30 cellular contexts compared by ENCODE assay signal in genomic region chr4:8817813-8818062, GRCh38. TPM values are rescaled to one million over a fixed set of nuclear protein-coding genes. Genes with fewer than 3 reads are reported as not detected.
DNase-seq lines count a peak whose midpoint lies in the region; ATAC-seq and TF ChIP-seq lines count a peak whose summit lies in the region.
"Had no signal": no experiment of that assay in that cellular context is flagged by ENCODE, and none has a peak within 500 bp of the region (broad histone marks: within the 10 kb centered on the region; RNA-seq: fewer than 3 reads in every experiment).

No MANE protein-coding gene starts in this region.

- TF ChIP-seq CTCF in heart right ventricle (IDR thresholded peaks at IDR 0.05) (no peak), Peyer's patch (IDR thresholded peaks at IDR 0.05) (no peak), lower leg skin (IDR thresholded peaks at IDR 0.05) (no peak), upper lobe of right lung (IDR thresholded peaks at IDR 0.05) (no peak), MCF 10A (IDR thresholded peaks at IDR 0.05; ENCODE audit: unreplicated experiment) (no peak)

- no peak overlapping the region for H3K27ac ChIP-seq in heart right ventricle
- no peak overlapping the region for H3K27ac ChIP-seq in Peyer's patch
- H3K27ac ChIP-seq in upper lobe of right lung, result no peak overlapping the region
- H3K27ac ChIP-seq: heart left ventricle, VCaP had no signal

- H3K4me3 ChIP-seq in heart right ventricle (no peak overlapping the region), Peyer's patch (no peak overlapping the region), lower leg skin (ENCODE audit: low read depth, poor library complexity, severe bottlenecking) (no peak overlapping the region), upper lobe of right lung (no peak overlapping the region)
- H3K4me3 ChIP-seq: heart left ventricle had no signal

- H3K4me3 Mint-ChIP-seq in MCF 10A (ENCODE audit: unreplicated experiment), result no peak overlapping the region
- H3K4me3 Mint-ChIP-seq in stimulated activated effector memory CD8-positive, alpha-beta T cell treated with anti-CD3 and anti-CD28 coated beads, Interleukin-12 subunit alpha, Interleukin-12 subunit beta, amount 100 ng/mL, for 72 hours, result no peak overlapping the region
- H3K4me3 Mint-ChIP-seq: activated naive CD8-positive, alpha-beta T cell treated with anti-CD3 and anti-CD28 coated beads, Interleukin-2, amount 50 U/mL, for 24 hours; brain; HFFc6; memory B cell; stimulated activated naive B cell treated with anti-CD40 and anti-IgM and Interleukin-4, amounts not matched to agents 10 μg/mL and 1 μg/mL and 100 μg/mL, for 72 hours; T-helper 2 cell treated with Interferon-gamma antibody and Interleukin-4, amounts not matched to agents 5 μg/mL and 100 μg/mL, for 36 hours had no signal

- H3K9me3 Mint-ChIP-seq in MCF 10A (ENCODE audit: unreplicated experiment), result no peaks in the 10 kb centered on the region
- H3K9me3 Mint-ChIP-seq in stimulated activated effector memory CD8-positive, alpha-beta T cell treated with anti-CD3 and anti-CD28 coated beads, Interleukin-12 subunit alpha, Interleukin-12 subunit beta, amount 100 ng/mL, for 72 hours, result no peaks in the 10 kb centered on the region
- H3K9me3 Mint-ChIP-seq: activated naive CD8-positive, alpha-beta T cell treated with anti-CD3 and anti-CD28 coated beads, Interleukin-2, amount 50 U/mL, for 24 hours; memory B cell; stimulated activated naive B cell treated with anti-CD40 and anti-IgM and Interleukin-4, amounts not matched to agents 10 μg/mL and 1 μg/mL and 100 μg/mL, for 72 hours; T-helper 2 cell treated with Interferon-gamma antibody and Interleukin-4, amounts not matched to agents 5 μg/mL and 100 μg/mL, for 36 hours had no signal

- DNase-seq in Right ventricle myocardium superior (peak; percentile 8), heart right ventricle (no peak), Peyer's patch (peak in 2 of 3 donors; percentile 19 to 35), lower leg skin (ENCODE audit: low spot score in 2 of 2) (peak; percentile 4 to 59), upper lobe of right lung (peak; percentile 58), MCF 10A (ENCODE audit: unreplicated experiment) (no peak)
- DNase-seq in stimulated activated effector memory CD8-positive, alpha-beta T cell treated with anti-CD3 and anti-CD28 coated beads, Interleukin-12 subunit alpha, Interleukin-12 subunit beta, amount 100 ng/mL, for 72 hours (ENCODE audit: low spot score in 2 of 2), result no peak
- DNase-seq: activated CD4-positive, alpha-beta T cell treated with anti-CD3 and anti-CD28 coated beads, Interleukin-2, amount 50 U/mL, for 1 hour; activated CD8-positive, alpha-beta memory T cell treated with anti-CD3 and anti-CD28 coated beads, Interleukin-2, amount 50 U/mL, for 4 hours; activated naive CD8-positive, alpha-beta T cell treated with anti-CD3 and anti-CD28 coated beads, Interleukin-2, amount 50 U/mL, for 24 hours; effector CD4-positive, alpha-beta T cell; erythroblast; HFFc6; KG1; NCI-H526 treated with DMSO at 0.1 percent for 48 hours; small intestine; stimulated activated CD4-positive, alpha-beta T cell treated with anti-CD3 and anti-CD28 coated beads, Interleukin-2, amount 100 ng/mL, for 48 hours; stimulated activated naive B cell treated with anti-CD40 and anti-IgM and Interleukin-4, amounts not matched to agents 10 μg/mL and 1 μg/mL and 100 μg/mL, for 72 hours had no signal

- H3K27ac Mint-ChIP-seq in MCF 10A (ENCODE audit: low read depth, unreplicated experiment), result no peak overlapping the region
- no peak overlapping the region for H3K27ac Mint-ChIP-seq in stimulated activated effector memory CD8-positive, alpha-beta T cell treated with anti-CD3 and anti-CD28 coated beads, Interleukin-12 subunit alpha, Interleukin-12 subunit beta, amount 100 ng/mL, for 72 hours
- H3K27ac Mint-ChIP-seq: activated naive CD8-positive, alpha-beta T cell treated with anti-CD3 and anti-CD28 coated beads, Interleukin-2, amount 50 U/mL, for 24 hours; brain; HFFc6; stimulated activated naive B cell treated with anti-CD40 and anti-IgM and Interleukin-4, amounts not matched to agents 10 μg/mL and 1 μg/mL and 100 μg/mL, for 72 hours; T-helper 2 cell treated with Interferon-gamma antibody and Interleukin-4, amounts not matched to agents 5 μg/mL and 100 μg/mL, for 36 hours had no signal

- no peak for ATAC-seq in Right ventricle myocardium superior (ENCODE audit: poor library complexity)
- no peak for ATAC-seq in heart right ventricle
- ATAC-seq in upper lobe of right lung, result peak; percentile 31
- ATAC-seq in GM18907 (IDR thresholded peaks at IDR 0.05; ENCODE audit: unreplicated experiment), result no peak
- ATAC-seq in stimulated activated effector memory CD8-positive, alpha-beta T cell treated with anti-CD3 and anti-CD28 coated beads, Interleukin-12 subunit alpha, Interleukin-12 subunit beta, amount 100 ng/mL, for 72 hours, result no peak
- ATAC-seq: activated naive CD8-positive, alpha-beta T cell treated with anti-CD3 and anti-CD28 coated beads, Interleukin-2, amount 50 U/mL, for 24 hours; heart left ventricle; stimulated activated naive B cell treated with anti-CD40 and anti-IgM and Interleukin-4, amounts not matched to agents 10 μg/mL and 1 μg/mL and 100 μg/mL, for 72 hours had no signal

- no peaks in the 10 kb centered on the region for H3K36me3 Mint-ChIP-seq in MCF 10A (ENCODE audit: insufficient read depth, unreplicated experiment)
- H3K36me3 Mint-ChIP-seq in stimulated activated effector memory CD8-positive, alpha-beta T cell treated with anti-CD3 and anti-CD28 coated beads, Interleukin-12 subunit alpha, Interleukin-12 subunit beta, amount 100 ng/mL, for 72 hours, result no peaks in the 10 kb centered on the region
- H3K36me3 Mint-ChIP-seq: brain; memory B cell; stimulated activated naive B cell treated with anti-CD40 and anti-IgM and Interleukin-4, amounts not matched to agents 10 μg/mL and 1 μg/mL and 100 μg/mL, for 72 hours had no signal

- 33 to 36% methylated on average over 5 of the region's 5 CpGs for WGBS in heart right ventricle, 2 donors
- WGBS in lower leg skin, 2 donors, result 14 to 23% methylated on average over 5 of the region's 5 CpGs

- POLR2A ChIA-PET in MCF 10A (lab: Yijun Ruan, JAX), result interaction anchor here (2.1 kb wide), 1 partner anchor 21 kb away, joined by 5 read pairs; no protein-coding TSS in a partner anchor

- CTCF ChIA-PET in MCF 10A (lab: Yijun Ruan, JAX), result interaction anchor here (0.6 to 1.1 kb wide), 3 partner anchors 36 to 1282 kb away, joined by 3 to 5 read pairs (median 4); no protein-coding TSS in a partner anchor

- H3K9me3 ChIP-seq in heart right ventricle, result no peaks in the 10 kb centered on the region
- H3K9me3 ChIP-seq in Peyer's patch, result no peaks in the 10 kb centered on the region
- no peaks in the 10 kb centered on the region for H3K9me3 ChIP-seq in upper lobe of right lung
- H3K9me3 ChIP-seq: heart left ventricle had no signal

- H3K36me3 ChIP-seq in heart right ventricle, result no peaks in the 10 kb centered on the region
- no peaks in the 10 kb centered on the region for H3K36me3 ChIP-seq in Peyer's patch
- H3K36me3 ChIP-seq in upper lobe of right lung, result no peaks in the 10 kb centered on the region
- H3K36me3 ChIP-seq: heart left ventricle had no signal

- H3K4me1 ChIP-seq in heart right ventricle, result no peaks in the 10 kb centered on the region
- H3K4me1 ChIP-seq in Peyer's patch, result no peaks in the 10 kb centered on the region
- H3K4me1 ChIP-seq in upper lobe of right lung, result no peaks in the 10 kb centered on the region
- H3K4me1 ChIP-seq: heart left ventricle had no signal

- peaks cover 0 to 44% (median 34%) of the 10 kb centered on the region in 7 donors for H3K27me3 ChIP-seq in heart right ventricle
- H3K27me3 ChIP-seq in Peyer's patch, result no peaks in the 10 kb centered on the region
- H3K27me3 ChIP-seq in upper lobe of right lung, result no peaks in the 10 kb centered on the region

- intact Hi-C loops in Right ventricle myocardium superior (cut with DNase I) (no loop called here), heart right ventricle (cut with DNase I) (no loop called here), lower leg skin (cut with DNase I; ENCODE audit: low total_unique reads) (no loop called here), upper lobe of right lung (cut with DNase I) (no loop called here), MCF 10A (cut with micrococcal nuclease) (no loop called here)

- BruUV-seq in MCF 10A (replicated peaks; lab: Mats Ljungman, UMichigan), result no TSS peak

- no peaks in the 10 kb centered on the region for H3K27me3 Mint-ChIP-seq in MCF 10A (ENCODE audit: insufficient read depth, unreplicated experiment)

- H3K4me1 Mint-ChIP-seq in MCF 10A (ENCODE audit: insufficient read depth, unreplicated experiment), result no peaks in the 10 kb centered on the region
- H3K4me1 Mint-ChIP-seq in stimulated activated effector memory CD8-positive, alpha-beta T cell treated with anti-CD3 and anti-CD28 coated beads, Interleukin-12 subunit alpha, Interleukin-12 subunit beta, amount 100 ng/mL, for 72 hours, result no peaks in the 10 kb centered on the region
- H3K4me1 Mint-ChIP-seq: activated naive CD8-positive, alpha-beta T cell treated with anti-CD3 and anti-CD28 coated beads, Interleukin-2, amount 50 U/mL, for 24 hours; brain; memory B cell; stimulated activated naive B cell treated with anti-CD40 and anti-IgM and Interleukin-4, amounts not matched to agents 10 μg/mL and 1 μg/mL and 100 μg/mL, for 72 hours had no signal

- TF ChIP-seq POLR2A in Peyer's patch (IDR thresholded peaks at IDR 0.05) (no peak), lower leg skin (IDR thresholded peaks at IDR 0.05) (no peak)

RNA-seq across cellular contexts. Expression of gene HMX1, which starts 53.9 kb away (rescaled TPM):
- not detected for total RNA-seq in Right ventricle myocardium superior
- under 1 TPM in 1 of 10 donors, not detected in 9; 0.15 TPM for total RNA-seq in heart right ventricle
- polyA plus RNA-seq in heart right ventricle, result not detected
- total RNA-seq in Peyer's patch, result not detected
- total RNA-seq in lower leg skin, result under 1 TPM in 1 of 4 donors, not detected in 3; 0.84 TPM
- total RNA-seq in upper lobe of right lung, result not detected
- not detected in 2 replicates for total RNA-seq in MCF 10A (2022)
- total RNA-seq: chondrocyte, fibroblast of villous mesenchyme, HFFc6, HT1080, pulmonary artery endothelial cell, RPMI7951 had no signal
- polyA plus RNA-seq: AG04450, heart left ventricle, small intestine had no signal

Comparison
In these comparisons a context has a peak if more than half of its experiments do, and no peak if none do; other contexts are left out.
1. DNase-seq: peak in Right ventricle myocardium superior (single experiment), Peyer's patch (2 of 3), lower leg skin (2 of 2) and upper lobe of right lung (single experiment); none in heart right ventricle (0 of 2), MCF 10A (single experiment) and stimulated activated effector memory CD8-positive, alpha-beta T cell treated with anti-CD3 and anti-CD28 coated beads, Interleukin-12 subunit alpha, Interleukin-12 subunit beta, amount 100 ng/mL, for 72 hours (0 of 2).